Comparison of ENCODE assay signal across 8 cellular contexts in the genomic region with DNA sequence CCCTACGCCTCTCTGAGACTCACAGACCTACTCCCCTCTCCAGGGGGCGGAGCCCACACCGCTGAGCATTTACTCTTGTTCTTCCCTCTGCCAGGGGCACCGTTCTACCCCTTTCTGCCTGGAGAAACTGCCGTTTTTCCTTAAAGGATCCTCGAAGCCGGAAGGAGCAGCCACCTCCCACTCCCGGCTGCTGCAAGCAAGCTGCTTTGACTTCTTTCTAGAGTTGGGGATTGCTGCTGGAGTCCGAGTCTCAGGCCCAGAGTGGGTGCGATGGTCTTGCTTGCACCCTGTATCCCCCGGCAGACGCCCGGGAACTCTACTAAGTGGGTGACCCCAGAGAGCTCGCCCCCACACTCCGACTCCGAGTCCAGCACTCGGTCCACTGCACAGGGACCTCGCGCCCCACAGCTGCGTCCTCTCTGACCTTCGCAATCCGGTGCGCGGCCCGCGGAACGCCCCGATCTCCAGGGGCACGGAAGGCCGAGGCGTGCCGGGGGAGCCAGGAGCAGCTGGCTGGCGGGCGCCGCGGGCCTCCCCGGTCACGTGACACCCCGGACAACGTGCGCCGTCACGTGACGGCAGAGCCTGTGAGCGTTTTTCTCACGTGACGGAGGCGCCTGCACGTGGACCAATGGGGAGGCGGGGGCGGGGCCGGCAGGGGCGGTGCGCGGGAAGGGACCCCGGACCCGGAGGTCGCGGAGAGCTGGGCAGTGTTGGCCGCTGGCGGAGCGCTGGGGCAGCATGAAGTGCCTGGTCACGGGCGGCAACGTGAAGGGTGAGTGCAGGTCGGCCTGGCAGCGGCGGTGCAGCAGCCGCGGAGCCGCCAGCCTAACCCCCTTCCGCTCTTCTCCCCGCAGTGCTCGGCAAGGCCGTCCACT. TPM values are rescaled to one million over a fixed set of nuclear protein-coding genes. Genes with fewer than 3 reads are reported as not detected.
DNase-seq lines count a peak whose midpoint lies in the region; ATAC-seq and TF ChIP-seq lines count a peak whose summit lies in the region.

TSS of gene RAD9A (plus strand) at position 683 of the 878 bp plus-strand sequence. CDS start at position 742, 59 bp downstream.

- no peak; the same call in 1 of the 2 replicates for TF ChIP-seq CTCF in HEK293 (tag by site-specific recombination; IDR thresholded peaks at IDR 0.05)
- TF ChIP-seq CTCF in omental fat pad (IDR thresholded peaks at IDR 0.05): no peak

- no peaks in the 10 kb centered on the region for H3K9me3 ChIP-seq in HEK293 (ENCODE audit: control insufficient read depth, insufficient read depth, low read depth, low read length)

- ATAC-seq in SK-N-SH treated with all-trans-retinoic acid at 6 μM for 48 hours: peak; percentile 77
- peak; percentile 70 for ATAC-seq in omental fat pad (ENCODE audit: low FRiP score)

- CTCF ChIA-PET in HEK293 (lab: Yijun Ruan, JAX): interaction anchor here (0.6 to 25.6 kb wide), 7 partner anchors 10 to 224 kb away, joined by 3 to 898 read pairs (median 5); partner anchors contain the start of genes CLCF1, PITPNM1, POLD4 and PPP1CA

- H3K36me3 ChIP-seq in HEK293 (ENCODE audit: control insufficient read depth in 2 of 2, insufficient read depth in 1 of 2, low read length in 2 of 2): peaks cover 0 to 28% of the 10 kb centered on the region in 2 experiments; a peak in 2 of 3 replicates

- peak within 1 kb of the TSS; percentile 76 for H3K4me3 ChIP-seq in HEK293 (ENCODE audit: low read depth, low read length)

- DNase-seq in EL: peak; percentile 95
- DNase-seq in NCI-H1048 (lab: John Stamatoyannopoulos, UW): peak; percentile 84
- peak; percentile 93 for DNase-seq in activated naive CD4-positive, alpha-beta T cell treated with anti-CD3 and anti-CD28 coated beads, Interleukin-2, amount 50 U/mL, for 16 hours
- peak; percentile 92 for DNase-seq in globus pallidus (ENCODE audit: low spot score)
- DNase-seq in omental fat pad (ENCODE audit: low spot score): peak; percentile 95

- H3K27ac ChIP-seq in HEK293 (ENCODE audit: extremely low read depth, low read depth, low read length): peak within 1 kb of the TSS; percentile 67
- H3K27ac ChIP-seq in temporal lobe (ENCODE audit: low read depth, low read length): peak within 1 kb of the TSS; percentile 30

- H3K4me1 ChIP-seq in HEK293 (ENCODE audit: control insufficient read depth, insufficient read depth, low read length): 0 out of 2 replicates have a peak, but pooled peaks cover 3% of the 10 kb centered on the region

- POLR2A ChIA-PET in HEK293 (lab: Yijun Ruan, JAX): interaction anchor here (0.5 to 3.5 kb wide), 18 partner anchors 9 to 925 kb away, joined by 3 to 53 read pairs (median 4); partner anchors contain the start of genes AIP, ANKRD13D, CORO1B and PELI3

TF ChIP-seq in HEK293, 187 proteins besides CTCF, POLR2A, EP300 and RAD21 (continues in another document):
- TF ChIP-seq, protein P1, sequence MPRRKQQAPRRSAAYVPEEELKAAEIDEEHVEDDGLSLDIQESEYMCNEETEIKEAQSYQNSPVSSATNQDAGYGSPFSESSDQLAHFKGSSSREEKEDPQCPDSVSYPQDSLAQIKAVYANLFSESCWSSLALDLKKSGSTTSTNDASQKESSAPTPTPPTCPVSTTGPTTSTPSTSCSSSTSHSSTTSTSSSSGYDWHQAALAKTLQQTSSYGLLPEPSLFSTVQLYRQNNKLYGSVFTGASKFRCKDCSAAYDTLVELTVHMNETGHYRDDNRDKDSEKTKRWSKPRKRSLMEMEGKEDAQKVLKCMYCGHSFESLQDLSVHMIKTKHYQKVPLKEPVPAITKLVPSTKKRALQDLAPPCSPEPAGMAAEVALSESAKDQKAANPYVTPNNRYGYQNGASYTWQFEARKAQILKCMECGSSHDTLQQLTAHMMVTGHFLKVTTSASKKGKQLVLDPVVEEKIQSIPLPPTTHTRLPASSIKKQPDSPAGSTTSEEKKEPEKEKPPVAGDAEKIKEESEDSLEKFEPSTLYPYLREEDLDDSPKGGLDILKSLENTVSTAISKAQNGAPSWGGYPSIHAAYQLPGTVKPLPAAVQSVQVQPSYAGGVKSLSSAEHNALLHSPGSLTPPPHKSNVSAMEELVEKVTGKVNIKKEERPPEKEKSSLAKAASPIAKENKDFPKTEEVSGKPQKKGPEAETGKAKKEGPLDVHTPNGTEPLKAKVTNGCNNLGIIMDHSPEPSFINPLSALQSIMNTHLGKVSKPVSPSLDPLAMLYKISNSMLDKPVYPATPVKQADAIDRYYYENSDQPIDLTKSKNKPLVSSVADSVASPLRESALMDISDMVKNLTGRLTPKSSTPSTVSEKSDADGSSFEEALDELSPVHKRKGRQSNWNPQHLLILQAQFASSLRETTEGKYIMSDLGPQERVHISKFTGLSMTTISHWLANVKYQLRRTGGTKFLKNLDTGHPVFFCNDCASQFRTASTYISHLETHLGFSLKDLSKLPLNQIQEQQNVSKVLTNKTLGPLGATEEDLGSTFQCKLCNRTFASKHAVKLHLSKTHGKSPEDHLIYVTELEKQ (tag by site-specific recombination; IDR thresholded peaks at IDR 0.05; ENCODE audit: borderline replicate concordance): peak; percentile 52; the same call in 1 of the 2 replicates
- TF ChIP-seq HIC1 (tag by site-specific recombination; IDR thresholded peaks at IDR 0.05): peak; percentile 45; the same call in 1 of the 2 replicates
- TF ChIP-seq ZNF629 (tag by site-specific recombination; IDR thresholded peaks at IDR 0.05): peak; percentile 46
- no peak for TF ChIP-seq ZNF155 (tag by site-specific recombination; IDR thresholded peaks at IDR 0.05)

TF ChIP-seq in SK-N-SH treated with all-trans-retinoic acid at 6 μM for 48 hours, 23 proteins besides CTCF, POLR2A, EP300 and RAD21:
- no peak for TF ChIP-seq POU6F1 (CRISPR knock-in tag; IDR thresholded peaks at IDR 0.05; ENCODE audit: borderline replicate concordance, low read depth)
- TF ChIP-seq, protein P2, sequence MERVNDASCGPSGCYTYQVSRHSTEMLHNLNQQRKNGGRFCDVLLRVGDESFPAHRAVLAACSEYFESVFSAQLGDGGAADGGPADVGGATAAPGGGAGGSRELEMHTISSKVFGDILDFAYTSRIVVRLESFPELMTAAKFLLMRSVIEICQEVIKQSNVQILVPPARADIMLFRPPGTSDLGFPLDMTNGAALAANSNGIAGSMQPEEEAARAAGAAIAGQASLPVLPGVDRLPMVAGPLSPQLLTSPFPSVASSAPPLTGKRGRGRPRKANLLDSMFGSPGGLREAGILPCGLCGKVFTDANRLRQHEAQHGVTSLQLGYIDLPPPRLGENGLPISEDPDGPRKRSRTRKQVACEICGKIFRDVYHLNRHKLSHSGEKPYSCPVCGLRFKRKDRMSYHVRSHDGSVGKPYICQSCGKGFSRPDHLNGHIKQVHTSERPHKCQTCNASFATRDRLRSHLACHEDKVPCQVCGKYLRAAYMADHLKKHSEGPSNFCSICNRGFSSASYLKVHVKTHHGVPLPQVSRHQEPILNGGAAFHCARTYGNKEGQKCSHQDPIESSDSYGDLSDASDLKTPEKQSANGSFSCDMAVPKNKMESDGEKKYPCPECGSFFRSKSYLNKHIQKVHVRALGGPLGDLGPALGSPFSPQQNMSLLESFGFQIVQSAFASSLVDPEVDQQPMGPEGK (CRISPR knock-in tag; IDR thresholded peaks at IDR 0.05; ENCODE audit: borderline replicate concordance): no peak
- TF ChIP-seq, protein P3, sequence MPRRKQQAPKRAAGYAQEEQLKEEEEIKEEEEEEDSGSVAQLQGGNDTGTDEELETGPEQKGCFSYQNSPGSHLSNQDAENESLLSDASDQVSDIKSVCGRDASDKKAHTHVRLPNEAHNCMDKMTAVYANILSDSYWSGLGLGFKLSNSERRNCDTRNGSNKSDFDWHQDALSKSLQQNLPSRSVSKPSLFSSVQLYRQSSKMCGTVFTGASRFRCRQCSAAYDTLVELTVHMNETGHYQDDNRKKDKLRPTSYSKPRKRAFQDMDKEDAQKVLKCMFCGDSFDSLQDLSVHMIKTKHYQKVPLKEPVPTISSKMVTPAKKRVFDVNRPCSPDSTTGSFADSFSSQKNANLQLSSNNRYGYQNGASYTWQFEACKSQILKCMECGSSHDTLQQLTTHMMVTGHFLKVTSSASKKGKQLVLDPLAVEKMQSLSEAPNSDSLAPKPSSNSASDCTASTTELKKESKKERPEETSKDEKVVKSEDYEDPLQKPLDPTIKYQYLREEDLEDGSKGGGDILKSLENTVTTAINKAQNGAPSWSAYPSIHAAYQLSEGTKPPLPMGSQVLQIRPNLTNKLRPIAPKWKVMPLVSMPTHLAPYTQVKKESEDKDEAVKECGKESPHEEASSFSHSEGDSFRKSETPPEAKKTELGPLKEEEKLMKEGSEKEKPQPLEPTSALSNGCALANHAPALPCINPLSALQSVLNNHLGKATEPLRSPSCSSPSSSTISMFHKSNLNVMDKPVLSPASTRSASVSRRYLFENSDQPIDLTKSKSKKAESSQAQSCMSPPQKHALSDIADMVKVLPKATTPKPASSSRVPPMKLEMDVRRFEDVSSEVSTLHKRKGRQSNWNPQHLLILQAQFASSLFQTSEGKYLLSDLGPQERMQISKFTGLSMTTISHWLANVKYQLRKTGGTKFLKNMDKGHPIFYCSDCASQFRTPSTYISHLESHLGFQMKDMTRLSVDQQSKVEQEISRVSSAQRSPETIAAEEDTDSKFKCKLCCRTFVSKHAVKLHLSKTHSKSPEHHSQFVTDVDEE (CRISPR knock-in tag; IDR thresholded peaks at IDR 0.05): 0 out of 2 replicates have a peak, but pooled peaks have one; percentile 17
- peak; percentile 97 for TF ChIP-seq ARNTL (CRISPR knock-in tag; IDR thresholded peaks at IDR 0.05; ENCODE audit: borderline replicate concordance, low read depth)
- TF ChIP-seq ZFP3 (CRISPR knock-in tag; IDR thresholded peaks at IDR 0.05): 0 out of 2 replicates have a peak, but pooled peaks have one; percentile 60

RNA-seq across cellular contexts. Expression of gene RAD9A, which starts in this region (rescaled TPM):
- 10 to 100 TPM in 2 of 4 donors, 1 to 10 TPM in 2; 5.5 to 18.0 (median 10.4) TPM for total RNA-seq in omental fat pad
- total RNA-seq in temporal lobe: 19.9 TPM

Comparison
In these comparisons a context has a peak if more than half of its experiments do, and no peak if none do; other contexts are left out.
1. Peak in every context shown above with its lines: DNase-seq, ATAC-seq, H3K4me3 ChIP-seq and H3K27ac ChIP-seq.